ENCODE assay signal across 10 cellular contexts in the genomic region with DNA sequence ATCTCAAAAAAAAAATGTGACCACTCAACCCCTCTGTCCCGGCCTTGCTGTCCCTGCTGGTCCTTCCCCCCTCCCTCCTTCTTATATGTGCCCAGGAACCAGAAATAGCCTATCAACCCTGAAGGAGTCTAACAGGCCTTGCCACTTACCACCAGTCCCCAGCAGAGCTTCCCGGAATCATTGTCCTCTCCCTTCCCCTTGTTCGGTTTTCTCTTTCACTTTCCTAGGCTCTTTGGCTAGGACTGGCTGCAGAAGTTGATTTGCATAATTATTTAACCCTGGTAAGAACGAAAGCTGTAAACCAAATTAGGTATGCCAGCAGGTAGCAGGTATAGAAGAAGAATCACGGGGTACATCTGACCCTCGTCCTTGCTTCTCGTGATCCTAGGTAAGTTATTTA.
DNase-seq lines count a peak whose midpoint lies in the region; ATAC-seq, FAIRE-seq and TF ChIP-seq lines count a peak whose summit lies in the region.
"Had no signal": no experiment of that assay in that cellular context is flagged by ENCODE, and none has a peak within 500 bp of the region (broad histone marks: within the 10 kb centered on the region; RNA-seq: fewer than 3 reads in every experiment).

No MANE protein-coding gene starts in this region.

- DNase-seq in GM12864 (ENCODE audit: low read depth) (peak; percentile 60), RWPE1 (ENCODE audit: low spot score) (no peak), SK-N-DZ (ENCODE audit: low spot score) (no peak), SKM-1 treated with dmso at 0.1 percent for 144 hours (lab: John Stamatoyannopoulos, UW; ENCODE audit: unreplicated experiment) (no peak), frontal cortex (ENCODE audit: low spot score in 2 of 2) (no peak)
- DNase-seq: heart left ventricle had no signal

- no peak for TF ChIP-seq POLR2A in GM18505 (IDR thresholded peaks at IDR 0.05; ENCODE audit: borderline replicate concordance, extremely low read depth, insufficient read depth, insufficient read length)

- FAIRE-seq in frontal cortex (lab: Jason Lieb, UNC) = no peak

- TF ChIP-seq CTCF in GM12864 (IDR thresholded peaks at IDR 0.05; ENCODE audit: low read depth, low read length, missing control alignments) = no peak
- no peak for TF ChIP-seq CTCF in RWPE1 (conservative IDR thresholded peaks at IDR 0.05; ENCODE audit: low read depth)

- H3K27ac ChIP-seq in RWPE1 = peak overlapping the region; percentile 91
- H3K27ac ChIP-seq: coronary artery, heart left ventricle had no signal

- CTCF ChIA-PET in RWPE1 (lab: Yijun Ruan, JAX) = no interaction called here

- ATAC-seq in GM19467 (IDR thresholded peaks at IDR 0.05; ENCODE audit: unreplicated experiment) = peak; percentile 85
- ATAC-seq in HG03039 (IDR thresholded peaks at IDR 0.05; ENCODE audit: unreplicated experiment) = peak; percentile 86
- ATAC-seq in GM18505 (IDR thresholded peaks at IDR 0.05; ENCODE audit: unreplicated experiment) = no peak
- ATAC-seq: heart left ventricle had no signal

- peak overlapping the region; percentile 34 for H3K4me3 ChIP-seq in GM12864 (ENCODE audit: low read depth, low read length)
- H3K4me3 ChIP-seq: coronary artery, heart left ventricle had no signal

- POLR2A ChIA-PET in RWPE1 (lab: Yijun Ruan, JAX; ENCODE audit: low non-redundant PET) = no interaction called here
